2 cellular contexts compared by ENCODE assay signal in genomic region chr22:37338539-37339246, GRCh38.
TF ChIP-seq lines count a peak whose summit lies in the region.

No MANE protein-coding gene starts in this region.

TF ChIP-seq in HepG2, 621 proteins besides CTCF, POLR2A, EP300 and RAD21:
- TF ChIP-seq ZSCAN30 (CRISPR knock-in tag; IDR thresholded peaks at IDR 0.05) (no peak), PLSCR1 (CRISPR knock-in tag; IDR thresholded peaks at IDR 0.05; ENCODE audit: borderline replicate concordance) (no peak), ZNF331 (CRISPR knock-in tag; IDR thresholded peaks at IDR 0.05) (no peak), ZNF33A (CRISPR knock-in tag; IDR thresholded peaks at IDR 0.05; ENCODE audit: borderline replicate concordance) (no peak), ZNF281 (CRISPR knock-in tag; IDR thresholded peaks at IDR 0.05; ENCODE audit: borderline replicate concordance) (no peak), ZNF251 (CRISPR knock-in tag; IDR thresholded peaks at IDR 0.05) (no peak), ZSCAN31 (CRISPR knock-in tag; IDR thresholded peaks at IDR 0.05; ENCODE audit: low read depth) (no peak), JUND (CRISPR knock-in tag; IDR thresholded peaks at IDR 0.05) (no peak), ZNF678 (CRISPR knock-in tag; IDR thresholded peaks at IDR 0.05) (no peak), BRD4 (CRISPR knock-in tag; IDR thresholded peaks at IDR 0.05) (no peak), ZNF777 (CRISPR knock-in tag; IDR thresholded peaks at IDR 0.05) (no peak), CCAR2 (optimal IDR thresholded peaks at IDR 0.05; ENCODE audit: low read depth, low read length) (no peak)
- TF ChIP-seq, protein P1, sequence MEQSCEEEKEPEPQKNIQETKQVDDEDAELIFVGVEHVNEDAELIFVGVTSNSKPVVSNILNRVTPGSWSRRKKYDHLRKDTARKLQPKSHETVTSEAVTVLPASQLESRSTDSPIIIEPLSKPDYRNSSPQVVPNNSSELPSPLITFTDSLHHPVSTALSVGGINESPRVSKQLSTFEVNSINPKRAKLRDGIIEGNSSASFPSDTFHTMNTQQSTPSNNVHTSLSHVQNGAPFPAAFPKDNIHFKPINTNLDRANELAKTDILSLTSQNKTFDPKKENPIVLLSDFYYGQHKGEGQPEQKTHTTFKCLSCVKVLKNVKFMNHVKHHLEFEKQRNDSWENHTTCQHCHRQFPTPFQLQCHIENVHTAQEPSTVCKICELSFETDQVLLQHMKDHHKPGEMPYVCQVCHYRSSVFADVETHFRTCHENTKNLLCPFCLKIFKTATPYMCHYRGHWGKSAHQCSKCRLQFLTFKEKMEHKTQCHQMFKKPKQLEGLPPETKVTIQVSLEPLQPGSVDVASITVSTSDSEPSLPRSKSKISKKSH (CRISPR knock-in tag; IDR thresholded peaks at IDR 0.05; ENCODE audit: borderline replicate concordance): no peak
- TF ChIP-seq, protein P2, sequence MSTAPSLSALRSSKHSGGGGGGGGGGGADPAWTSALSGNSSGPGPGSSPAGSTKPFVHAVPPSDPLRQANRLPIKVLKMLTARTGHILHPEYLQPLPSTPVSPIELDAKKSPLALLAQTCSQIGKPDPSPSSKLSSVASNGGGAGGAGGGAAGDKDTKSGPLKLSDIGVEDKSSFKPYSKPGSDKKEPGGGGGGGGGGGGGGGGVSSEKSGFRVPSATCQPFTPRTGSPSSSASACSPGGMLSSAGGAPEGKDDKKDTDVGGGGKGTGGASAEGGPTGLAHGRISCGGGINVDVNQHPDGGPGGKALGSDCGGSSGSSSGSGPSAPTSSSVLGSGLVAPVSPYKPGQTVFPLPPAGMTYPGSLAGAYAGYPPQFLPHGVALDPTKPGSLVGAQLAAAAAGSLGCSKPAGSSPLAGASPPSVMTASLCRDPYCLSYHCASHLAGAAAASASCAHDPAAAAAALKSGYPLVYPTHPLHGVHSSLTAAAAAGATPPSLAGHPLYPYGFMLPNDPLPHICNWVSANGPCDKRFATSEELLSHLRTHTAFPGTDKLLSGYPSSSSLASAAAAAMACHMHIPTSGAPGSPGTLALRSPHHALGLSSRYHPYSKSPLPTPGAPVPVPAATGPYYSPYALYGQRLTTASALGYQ (CRISPR knock-in tag; IDR thresholded peaks at IDR 0.05): no peak
TF ChIP-seq in HepG2: peak in this region for 0.

TF ChIP-seq in H1, 55 proteins besides CTCF, POLR2A, EP300 and RAD21:
- TF ChIP-seq SIRT6 (IDR thresholded peaks at IDR 0.05; ENCODE audit: low read length): no peak
- no peak for TF ChIP-seq JUN (IDR thresholded peaks at IDR 0.05; ENCODE audit: low read depth, low read length)
- TF ChIP-seq GTF2F1 (IDR thresholded peaks at IDR 0.05; ENCODE audit: borderline replicate concordance, low read depth, low read length): no peak
- TF ChIP-seq ASH2L (IDR thresholded peaks at IDR 0.05; ENCODE audit: low read length): no peak
- no peak for TF ChIP-seq TBP (IDR thresholded peaks at IDR 0.05; ENCODE audit: low read depth, low read length)
- no peak for TF ChIP-seq POLR2AphosphoS5 (IDR thresholded peaks at IDR 0.05; ENCODE audit: low read depth, low read length)
- TF ChIP-seq SP4 (IDR thresholded peaks at IDR 0.05; ENCODE audit: low read length): no peak
- TF ChIP-seq EGR1 (IDR thresholded peaks at IDR 0.05; ENCODE audit: borderline replicate concordance, low read depth, low read length): no peak
- TF ChIP-seq CHD2 (IDR thresholded peaks at IDR 0.05; ENCODE audit: low read length): no peak
- no peak for TF ChIP-seq CBX8 (IDR thresholded peaks at IDR 0.05; ENCODE audit: borderline replicate concordance, low read depth, low read length)
- no peak for TF ChIP-seq TAF7 (optimal IDR thresholded peaks at IDR 0.05; ENCODE audit: borderline replicate concordance, low read depth, low read length)
- TF ChIP-seq SIN3A (conservative IDR thresholded peaks at IDR 0.05 in 1 of 2, IDR thresholded peaks at IDR 0.05 in 1 of 2; ENCODE audit: low read depth in 1 of 2, low read length in 2 of 2): no peak
- TF ChIP-seq FOSL1 (IDR thresholded peaks at IDR 0.05; ENCODE audit: insufficient read depth, low read depth, low read length): no peak
- TF ChIP-seq RXRA (IDR thresholded peaks at IDR 0.05; ENCODE audit: insufficient read depth, low read depth, low read length): no peak
- TF ChIP-seq NRF1 (IDR thresholded peaks at IDR 0.05; ENCODE audit: low read depth, low read length): no peak
- TF ChIP-seq MAFK (IDR thresholded peaks at IDR 0.05; ENCODE audit: low read depth, low read length): no peak
- no peak for TF ChIP-seq TAF1 (IDR thresholded peaks at IDR 0.05; ENCODE audit: low read depth, low read length)
